Comparison of ENCODE assay signal across 2 cellular contexts in genomic region chr3:156628095-156628690, GRCh38.
A peak's percentile ranks its signal among the peaks of the same experiment; 100 is the strongest.
TF ChIP-seq lines count a peak whose summit lies in the region.

No MANE protein-coding gene starts in this region.

TF ChIP-seq in IMR-90, 13 proteins besides CTCF, POLR2A, EP300 and RAD21:
- TF ChIP-seq CEBPB (IDR thresholded peaks at IDR 0.05; ENCODE audit: low read depth, low read length): peak; percentile 93
- TF ChIP-seq ELK1 (IDR thresholded peaks at IDR 0.05; ENCODE audit: borderline replicate concordance, low read depth, low read length): no peak

TF ChIP-seq in H1, 55 proteins besides CTCF, POLR2A, EP300 and RAD21:
- TF ChIP-seq CEBPB (IDR thresholded peaks at IDR 0.05; ENCODE audit: low read depth, low read length): peak; percentile 93
- peak; percentile 53; the same call in 1 of the 2 replicates for TF ChIP-seq TEAD4 (IDR thresholded peaks at IDR 0.05; ENCODE audit: low read depth, low read length)
- no peak for TF ChIP-seq MAX (IDR thresholded peaks at IDR 0.05)
